In genomic region chr7:104906546-104906945, GRCh38 we compare ENCODE assay signal across 7 cellular contexts.
"Had no signal": no experiment of that assay in that cellular context is flagged by ENCODE, and none has a peak within 500 bp of the region (broad histone marks: within the 10 kb centered on the region; RNA-seq: fewer than 3 reads in every experiment).

No MANE protein-coding gene starts in this region.

- H3K4me3 ChIP-seq: GM23248 had no signal

- H3K27ac ChIP-seq: GM23248, HL-60 had no signal

- DNase-seq: GM23248, GOT3, H9, HCEC 1CT, KBM-7 had no signal

- FAIRE-seq: HepG2 had no signal

- ATAC-seq: HepG2 had no signal

- H3K9ac ChIP-seq: GM23248 had no signal
